In genomic region chr5:159199225-159199624, GRCh38 we compare ENCODE assay signal across 1 cellular context.
TF ChIP-seq lines count a peak whose summit lies in the region.

No MANE protein-coding gene starts in this region.

TF ChIP-seq in GM12878, 131 proteins besides CTCF, POLR2A, EP300 and RAD21:
- TF ChIP-seq NR2F1 (conservative IDR thresholded peaks at IDR 0.05) = no peak
- TF ChIP-seq EGR1 (IDR thresholded peaks at IDR 0.05; ENCODE audit: borderline replicate concordance in 1 of 2, low read depth in 2 of 2, low read length in 2 of 2) = no peak
- 0 out of 2 replicates have a peak, but pooled peaks have one; percentile 17 for TF ChIP-seq NBN (IDR thresholded peaks at IDR 0.05)
- TF ChIP-seq ZNF24 (IDR thresholded peaks at IDR 0.05) = no peak
- TF ChIP-seq SPI1 (IDR thresholded peaks at IDR 0.05; ENCODE audit: borderline replicate concordance, insufficient read depth, low read depth, low read length) = peak; percentile 80
- peak; percentile 31 to 34; a peak in 2 of 4 replicates for TF ChIP-seq IKZF2 (IDR thresholded peaks at IDR 0.05)
- no peak for TF ChIP-seq EZH2 (IDR thresholded peaks at IDR 0.05; ENCODE audit: borderline replicate concordance, control insufficient read depth, low read depth, low read length)
